Comparison of ENCODE assay signal across 9 cellular contexts in the genomic region with DNA sequence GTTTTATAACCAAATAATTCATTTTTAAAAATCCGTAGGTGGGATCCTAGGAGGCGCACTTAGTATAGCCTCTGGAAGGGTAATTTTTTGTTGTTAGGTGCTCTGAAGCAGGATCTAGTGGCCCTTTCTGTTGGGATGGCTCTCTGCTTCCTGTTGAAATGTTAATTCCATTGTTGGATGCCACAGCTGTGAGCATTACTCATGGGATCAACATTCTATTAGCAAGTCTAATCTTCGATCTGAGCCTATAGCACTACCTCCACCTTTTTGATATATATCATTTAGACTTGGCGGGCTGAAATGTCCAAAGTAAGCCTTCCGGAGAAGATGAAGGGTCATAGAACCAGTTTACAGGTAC. TPM values are rescaled to one million over a fixed set of nuclear protein-coding genes. Genes with fewer than 3 reads are reported as not detected.
DNase-seq lines count a peak whose midpoint lies in the region; ATAC-seq, FAIRE-seq and TF ChIP-seq lines count a peak whose summit lies in the region.
"Had no signal": no experiment of that assay in that cellular context is flagged by ENCODE, and none has a peak within 500 bp of the region (broad histone marks: within the 10 kb centered on the region; RNA-seq: fewer than 3 reads in every experiment).

No MANE protein-coding gene starts in this region.

- TF ChIP-seq POLR2A in uterus (IDR thresholded peaks at IDR 0.05), result no peak

- peaks cover 15% of the 10 kb centered on the region for H3K4me1 Mint-ChIP-seq in astrocyte (ENCODE audit: low read depth, unreplicated experiment)

- H3K27me3 ChIP-seq in right atrium auricular region, result no peaks in the 10 kb centered on the region
- H3K27me3 ChIP-seq in astrocyte (ENCODE audit: insufficient read depth, low read length), result peaks cover 21% of the 10 kb centered on the region
- H3K27me3 ChIP-seq in uterus, result no peaks in the 10 kb centered on the region

- H3K36me3 Mint-ChIP-seq in astrocyte (ENCODE audit: low read depth, unreplicated experiment), result no peaks in the 10 kb centered on the region

- peak overlapping the region; percentile 96 for H3K27ac Mint-ChIP-seq in astrocyte (ENCODE audit: unreplicated experiment)

- H3K9me3 ChIP-seq in right atrium auricular region, result no peaks in the 10 kb centered on the region
- H3K9me3 ChIP-seq in astrocyte (ENCODE audit: insufficient read depth, low read depth, low read length), result no peaks in the 10 kb centered on the region
- no peaks in the 10 kb centered on the region for H3K9me3 ChIP-seq in uterus

- DNase-seq in right atrium auricular region (ENCODE audit: low spot score) (no peak), Right ventricle myocardium superior (no peak), astrocyte (ENCODE audit: low read depth) (peak; percentile 53), kidney tubule cell (ENCODE audit: low spot score) (peak; percentile 68), uterus (no peak), NCI-H2081 (lab: John Stamatoyannopoulos, UW) (no peak), NCI-H1105 (lab: John Stamatoyannopoulos, UW) (no peak)

- TF ChIP-seq CTCF in right atrium auricular region (IDR thresholded peaks at IDR 0.05) (no peak), astrocyte (IDR thresholded peaks at IDR 0.05; ENCODE audit: insufficient read depth, low read depth, low read length) (no peak), uterus (IDR thresholded peaks at IDR 0.05) (no peak)

- H3K9ac ChIP-seq in astrocyte (ENCODE audit: low read length), result peak overlapping the region; percentile 66

- H3K36me3 ChIP-seq in right atrium auricular region (no peaks in the 10 kb centered on the region), astrocyte (ENCODE audit: insufficient read depth, low read length) (no peaks in the 10 kb centered on the region), uterus (no peaks in the 10 kb centered on the region)

- H3K27ac ChIP-seq in right atrium auricular region, result peak overlapping the region in 1 of 2 donors; percentile 92
- no peak overlapping the region for H3K27ac ChIP-seq in astrocyte (ENCODE audit: low read depth, low read length)
- peak overlapping the region; percentile 33 to 75 for H3K27ac ChIP-seq in uterus

- no peaks in the 10 kb centered on the region for H3K9me3 Mint-ChIP-seq in astrocyte (ENCODE audit: unreplicated experiment)

- intact Hi-C loops in Right ventricle myocardium superior (cut with DNase I), result no loop called here
- intact Hi-C loops in uterus (cut with DNase I; ENCODE audit: low total_unique reads), result no loop called here

- FAIRE-seq in astrocyte (lab: Jason Lieb, UNC), result no peak
- FAIRE-seq: colon had no signal

- H3K79me2 ChIP-seq in astrocyte (ENCODE audit: insufficient read depth, low read length), result no peaks in the 10 kb centered on the region

- ATAC-seq in Right ventricle myocardium superior (ENCODE audit: poor library complexity) (no peak), HG03520 (IDR thresholded peaks at IDR 0.05; ENCODE audit: unreplicated experiment) (no peak)

- H3K4me1 ChIP-seq in right atrium auricular region (peaks cover 0 to 19% of the 10 kb centered on the region in 2 donors), astrocyte (ENCODE audit: insufficient read depth, low read length) (peaks cover 22% of the 10 kb centered on the region), uterus (no peaks in the 10 kb centered on the region)

- no peaks in the 10 kb centered on the region for H3K27me3 Mint-ChIP-seq in astrocyte (ENCODE audit: low read depth, unreplicated experiment)

- H2AFZ ChIP-seq in astrocyte (ENCODE audit: low read depth, low read length), result peak overlapping the region; percentile 93

- H3K4me3 ChIP-seq in right atrium auricular region, result peak overlapping the region; percentile 58 to 76
- peak overlapping the region; percentile 78 for H3K4me3 ChIP-seq in astrocyte (ENCODE audit: insufficient read depth, low read depth, low read length)
- H3K4me3 ChIP-seq in uterus, result peak overlapping the region; percentile 43 to 66

- peak overlapping the region; percentile 91 for H3K4me3 Mint-ChIP-seq in astrocyte (ENCODE audit: unreplicated experiment)

- H4K20me1 ChIP-seq in astrocyte (ENCODE audit: insufficient read depth, low read length), result no peaks in the 10 kb centered on the region

- H3K4me2 ChIP-seq in astrocyte (ENCODE audit: low read length), result peak overlapping the region; percentile 99

RNA-seq across cellular contexts. Expression of gene CXADR, which starts 1.3 kb away (rescaled TPM):
- 10 to 100 TPM; 25.8 to 28.8 TPM for total RNA-seq in right atrium auricular region
- 21.1 TPM for total RNA-seq in Right ventricle myocardium superior
- 20.2 and 30.6 TPM in 2 replicates for total RNA-seq in astrocyte
- total RNA-seq in uterus, result 10 to 100 TPM in 3 of 4 donors, 1 to 10 TPM in 1; 1.3 to 29.9 (median 17.9) TPM

Comparison
In these comparisons a context has a peak if more than half of its experiments do, and no peak if none do; other contexts are left out.
1. DNase-seq: peak in astrocyte (single experiment) and kidney tubule cell (single experiment); none in right atrium auricular region (single experiment), Right ventricle myocardium superior (single experiment), uterus (0 of 2), NCI-H2081 (0 of 2) and NCI-H1105 (single experiment).
2. Peak in every context shown above with its lines, with median percentiles within 50 percentile points of each other: H3K4me3 ChIP-seq.